In the genomic region with DNA sequence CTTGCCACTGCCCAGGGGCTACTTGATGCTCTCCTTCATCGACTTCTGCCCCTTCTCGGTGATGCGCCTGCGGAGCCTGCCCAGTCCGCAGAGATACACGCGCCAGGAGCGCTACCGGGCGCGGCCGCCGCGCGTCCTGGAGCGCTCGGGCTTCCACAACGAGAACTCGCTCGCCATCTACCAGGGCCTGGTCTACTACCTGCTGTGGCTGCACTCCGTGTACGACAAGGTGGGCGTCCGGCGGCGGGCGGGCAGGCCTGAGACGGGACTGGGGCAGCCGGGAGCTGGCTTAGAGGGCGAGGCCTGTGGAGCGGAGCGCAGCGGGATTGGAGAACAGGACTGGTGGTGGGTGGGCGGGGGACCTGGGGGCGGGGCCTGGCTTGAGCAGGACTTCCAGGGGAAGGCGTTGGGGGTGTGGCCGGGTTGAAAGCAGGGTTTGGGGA, we compare ENCODE assay signal across 8 cellular contexts. TPM values are rescaled to one million over a fixed set of nuclear protein-coding genes. Genes with fewer than 3 reads are reported as not detected.
DNase-seq lines count a peak whose midpoint lies in the region; ATAC-seq and TF ChIP-seq lines count a peak whose summit lies in the region.

No MANE protein-coding gene starts in this region.

- peak overlapping the region; percentile 31 for H3K27ac Mint-ChIP-seq in activated CD4-positive, alpha-beta T cell treated with anti-CD3 and anti-CD28 coated beads, Interleukin-2, amount 10 ng/mL, durations not matched to agents 7 days and 5 days

- peaks cover 0 to 6% (median 3%) of the 10 kb centered on the region in 4 donors for H3K27me3 ChIP-seq in liver (ENCODE audit: control insufficient read depth in 4 of 4, insufficient read depth in 4 of 4, low read length in 3 of 4)

- no peak overlapping the region for H3K9ac ChIP-seq in liver (ENCODE audit: low read depth in 1 of 2, low read length in 2 of 2)

- POLR2A ChIA-PET in HEK293T (lab: Yijun Ruan, JAX) = interaction anchor here (1.0 to 4.4 kb wide), 3 partner anchors 9 to 455 kb away, joined by 3 to 31 read pairs (median 3); a partner anchor contains a TSS
- POLR2A ChIA-PET in activated CD4-positive, alpha-beta T cell treated with anti-CD3 and anti-CD28 coated beads, Interleukin-2, amount 10 ng/mL, durations not matched to agents 7 days and 5 days (lab: Charles Lee) = no interaction called here

- TF ChIP-seq CTCF in liver (IDR thresholded peaks at IDR 0.05; ENCODE audit: low read depth, low read length, missing input control) = no peak

- TF ChIP-seq RAD21 in liver (IDR thresholded peaks at IDR 0.05) = no peak

- H3K4me1 Mint-ChIP-seq in activated CD4-positive, alpha-beta T cell treated with anti-CD3 and anti-CD28 coated beads, Interleukin-2, amount 10 ng/mL, durations not matched to agents 7 days and 5 days = peaks cover 19% of the 10 kb centered on the region

- peak overlapping the region in 2 of 3 donors; percentile 40 to 46 for H3K4me3 ChIP-seq in liver (ENCODE audit: low read depth in 1 of 3, low read length in 3 of 3)

- H3K36me3 ChIP-seq in liver (ENCODE audit: control insufficient read depth in 4 of 4, insufficient read depth in 3 of 4, low read depth in 1 of 4, low read length in 3 of 4) = no peaks in the 10 kb centered on the region

- 1% methylated on average over 37 of the region's 37 CpGs for WGBS in liver

- CTCF ChIA-PET in HEK293T (lab: Yijun Ruan, JAX) = interaction anchor here (0.8 kb wide), 1 partner anchor 125 kb away, joined by 3 read pairs; no protein-coding TSS in a partner anchor
- CTCF ChIA-PET in activated CD4-positive, alpha-beta T cell treated with anti-CD3 and anti-CD28 coated beads, Interleukin-2, amount 10 ng/mL, durations not matched to agents 7 days and 5 days (lab: Charles Lee) = interaction anchor here (0.6 to 3.1 kb wide), 2 partner anchors 12 to 516 kb away, joined by 3 to 13 read pairs; a partner anchor contains a TSS

- peak; percentile 71 for DNase-seq in COR-L47 (lab: John Stamatoyannopoulos, UW)
- peak; percentile 90 for DNase-seq in HEK293T (ENCODE audit: extremely low spot score)
- peak; percentile 52 for DNase-seq in NCI-H446 treated with DMSO at 0.1 percent for 48 hours (lab: John Stamatoyannopoulos, UW)
- peak; percentile 78 for DNase-seq in activated CD4-positive, alpha-beta T cell treated with anti-CD3 and anti-CD28 coated beads, Interleukin-2, amount 10 ng/mL, durations not matched to agents 7 days and 5 days
- DNase-seq in dermis microvascular lymphatic vessel endothelial cell (ENCODE audit: low read depth in 2 of 2) = peak; percentile 47 to 82
- DNase-seq in stimulated activated CD4-positive, alpha-beta T cell treated with anti-CD3 and anti-CD28 coated beads, Interleukin-2, amount 100 ng/mL, for 4 hours (ENCODE audit: low read depth) = peak; percentile 31

- H3K27ac ChIP-seq in liver (ENCODE audit: low read depth in 1 of 2, low read length in 2 of 2) = no peak overlapping the region

- no peaks in the 10 kb centered on the region for H3K9me3 Mint-ChIP-seq in activated CD4-positive, alpha-beta T cell treated with anti-CD3 and anti-CD28 coated beads, Interleukin-2, amount 10 ng/mL, durations not matched to agents 7 days and 5 days

- peaks cover 34% of the 10 kb centered on the region for H3K27me3 Mint-ChIP-seq in activated CD4-positive, alpha-beta T cell treated with anti-CD3 and anti-CD28 coated beads, Interleukin-2, amount 10 ng/mL, durations not matched to agents 7 days and 5 days

- peaks cover 0 to 8% (median 0%) of the 10 kb centered on the region in 4 donors for H3K4me1 ChIP-seq in liver (ENCODE audit: control insufficient read depth in 4 of 4, insufficient read depth in 4 of 4, low read length in 3 of 4)

- H3K9me3 ChIP-seq in liver (ENCODE audit: control insufficient read depth in 4 of 4, low read length in 3 of 4) = no peaks in the 10 kb centered on the region

- H3K36me3 Mint-ChIP-seq in activated CD4-positive, alpha-beta T cell treated with anti-CD3 and anti-CD28 coated beads, Interleukin-2, amount 10 ng/mL, durations not matched to agents 7 days and 5 days (ENCODE audit: low read depth) = no peaks in the 10 kb centered on the region

- H3K4me3 Mint-ChIP-seq in activated CD4-positive, alpha-beta T cell treated with anti-CD3 and anti-CD28 coated beads, Interleukin-2, amount 10 ng/mL, durations not matched to agents 7 days and 5 days = peak overlapping the region; percentile 81

- ATAC-seq in GM18909 (IDR thresholded peaks at IDR 0.05; ENCODE audit: poor library complexity, unreplicated experiment) = no peak

TF ChIP-seq in HEK293T, 16 proteins besides CTCF, POLR2A, EP300 and RAD21:
- TF ChIP-seq LEF1 (IDR thresholded peaks at IDR 0.05; ENCODE audit: borderline replicate concordance) = no peak
- TF ChIP-seq ELF4 (IDR thresholded peaks at IDR 0.05) = no peak
- TF ChIP-seq, protein P1, sequence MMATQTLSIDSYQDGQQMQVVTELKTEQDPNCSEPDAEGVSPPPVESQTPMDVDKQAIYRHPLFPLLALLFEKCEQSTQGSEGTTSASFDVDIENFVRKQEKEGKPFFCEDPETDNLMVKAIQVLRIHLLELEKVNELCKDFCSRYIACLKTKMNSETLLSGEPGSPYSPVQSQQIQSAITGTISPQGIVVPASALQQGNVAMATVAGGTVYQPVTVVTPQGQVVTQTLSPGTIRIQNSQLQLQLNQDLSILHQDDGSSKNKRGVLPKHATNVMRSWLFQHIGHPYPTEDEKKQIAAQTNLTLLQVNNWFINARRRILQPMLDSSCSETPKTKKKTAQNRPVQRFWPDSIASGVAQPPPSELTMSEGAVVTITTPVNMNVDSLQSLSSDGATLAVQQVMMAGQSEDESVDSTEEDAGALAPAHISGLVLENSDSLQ (IDR thresholded peaks at IDR 0.05) = no peak
- TF ChIP-seq HDGF (IDR thresholded peaks at IDR 0.05; ENCODE audit: borderline replicate concordance) = no peak
- TF ChIP-seq L3MBTL2 (conservative IDR thresholded peaks at IDR 0.05) = no peak
- no peak for TF ChIP-seq CTBP1 (IDR thresholded peaks at IDR 0.05; ENCODE audit: borderline replicate concordance)
- TF ChIP-seq SP1 (IDR thresholded peaks at IDR 0.05) = no peak
- TF ChIP-seq FOXA1 (IDR thresholded peaks at IDR 0.05) = no peak

TF ChIP-seq in liver, 16 proteins besides CTCF, POLR2A, EP300 and RAD21:
- TF ChIP-seq, protein P2, sequence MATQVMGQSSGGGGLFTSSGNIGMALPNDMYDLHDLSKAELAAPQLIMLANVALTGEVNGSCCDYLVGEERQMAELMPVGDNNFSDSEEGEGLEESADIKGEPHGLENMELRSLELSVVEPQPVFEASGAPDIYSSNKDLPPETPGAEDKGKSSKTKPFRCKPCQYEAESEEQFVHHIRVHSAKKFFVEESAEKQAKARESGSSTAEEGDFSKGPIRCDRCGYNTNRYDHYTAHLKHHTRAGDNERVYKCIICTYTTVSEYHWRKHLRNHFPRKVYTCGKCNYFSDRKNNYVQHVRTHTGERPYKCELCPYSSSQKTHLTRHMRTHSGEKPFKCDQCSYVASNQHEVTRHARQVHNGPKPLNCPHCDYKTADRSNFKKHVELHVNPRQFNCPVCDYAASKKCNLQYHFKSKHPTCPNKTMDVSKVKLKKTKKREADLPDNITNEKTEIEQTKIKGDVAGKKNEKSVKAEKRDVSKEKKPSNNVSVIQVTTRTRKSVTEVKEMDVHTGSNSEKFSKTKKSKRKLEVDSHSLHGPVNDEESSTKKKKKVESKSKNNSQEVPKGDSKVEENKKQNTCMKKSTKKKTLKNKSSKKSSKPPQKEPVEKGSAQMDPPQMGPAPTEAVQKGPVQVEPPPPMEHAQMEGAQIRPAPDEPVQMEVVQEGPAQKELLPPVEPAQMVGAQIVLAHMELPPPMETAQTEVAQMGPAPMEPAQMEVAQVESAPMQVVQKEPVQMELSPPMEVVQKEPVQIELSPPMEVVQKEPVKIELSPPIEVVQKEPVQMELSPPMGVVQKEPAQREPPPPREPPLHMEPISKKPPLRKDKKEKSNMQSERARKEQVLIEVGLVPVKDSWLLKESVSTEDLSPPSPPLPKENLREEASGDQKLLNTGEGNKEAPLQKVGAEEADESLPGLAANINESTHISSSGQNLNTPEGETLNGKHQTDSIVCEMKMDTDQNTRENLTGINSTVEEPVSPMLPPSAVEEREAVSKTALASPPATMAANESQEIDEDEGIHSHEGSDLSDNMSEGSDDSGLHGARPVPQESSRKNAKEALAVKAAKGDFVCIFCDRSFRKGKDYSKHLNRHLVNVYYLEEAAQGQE (IDR thresholded peaks at IDR 0.05) = no peak
- no peak for TF ChIP-seq RXRA (IDR thresholded peaks at IDR 0.05)
- no peak for TF ChIP-seq JUND (IDR thresholded peaks at IDR 0.05)

RNA-seq across cellular contexts. Expression of a gene that starts 12.7 kb away (rescaled TPM):
- total RNA-seq in activated CD4-positive, alpha-beta T cell treated with anti-CD3 and anti-CD28 coated beads, Interleukin-2, amount 10 ng/mL, durations not matched to agents 7 days and 5 days = 100 to 1,000 TPM; 178 to 186 TPM
- 240 and 269 TPM in 2 replicates for total RNA-seq in dermis microvascular lymphatic vessel endothelial cell
- total RNA-seq in liver = 100 to 1,000 TPM; 129 to 134 TPM
- polyA plus RNA-seq in liver = 100 to 1,000 TPM in 1 of 2 donors, 10 to 100 TPM in 1; 89.3 to 110 TPM

RNA-seq across cellular contexts. Expression of a gene that starts 26.0 kb away (rescaled TPM):
- total RNA-seq in activated CD4-positive, alpha-beta T cell treated with anti-CD3 and anti-CD28 coated beads, Interleukin-2, amount 10 ng/mL, durations not matched to agents 7 days and 5 days = 1 to 10 TPM; 4.2 to 5.6 TPM
- 0.76 and 0.77 TPM in 2 replicates for total RNA-seq in dermis microvascular lymphatic vessel endothelial cell
- total RNA-seq in liver = 1 to 10 TPM; 1.8 to 3.3 TPM
- polyA plus RNA-seq in liver = 1 to 10 TPM; 1.2 to 1.6 TPM

RNA-seq across cellular contexts. Expression of a gene that starts 26.2 kb away (rescaled TPM):
- not detected for total RNA-seq in activated CD4-positive, alpha-beta T cell treated with anti-CD3 and anti-CD28 coated beads, Interleukin-2, amount 10 ng/mL, durations not matched to agents 7 days and 5 days
- under 0.01 and 0.26 TPM in 2 replicates for total RNA-seq in dermis microvascular lymphatic vessel endothelial cell
- total RNA-seq in liver = not detected
- not detected for polyA plus RNA-seq in liver

RNA-seq across cellular contexts. Expression of a gene that starts 26.8 kb away (rescaled TPM):
- 1 to 10 TPM; 1.2 to 1.8 TPM for total RNA-seq in activated CD4-positive, alpha-beta T cell treated with anti-CD3 and anti-CD28 coated beads, Interleukin-2, amount 10 ng/mL, durations not matched to agents 7 days and 5 days
- total RNA-seq in dermis microvascular lymphatic vessel endothelial cell (0.38 and 0.39 TPM in 2 replicates), liver (under 1 TPM in 1 of 2 donors, not detected in 1; under 0.01 TPM)
- under 1 TPM in 1 of 2 donors, not detected in 1; 0.09 TPM for polyA plus RNA-seq in liver

RNA-seq across cellular contexts. Expression of a gene that starts 41.2 kb away (rescaled TPM):
- 10 to 100 TPM; 27.5 to 37.2 TPM for total RNA-seq in activated CD4-positive, alpha-beta T cell treated with anti-CD3 and anti-CD28 coated beads, Interleukin-2, amount 10 ng/mL, durations not matched to agents 7 days and 5 days
- total RNA-seq in dermis microvascular lymphatic vessel endothelial cell = 4.6 and 6.4 TPM in 2 replicates
- 1 to 10 TPM; 4.2 to 7.1 TPM for total RNA-seq in liver
- polyA plus RNA-seq in liver = 1 to 10 TPM; 5.3 to 8.5 TPM

Comparison
In these comparisons a context has a peak if more than half of its experiments do, and no peak if none do; other contexts are left out.
1. DNase-seq: peak in every context shown above with its lines; median percentile 90 in HEK293T; 78 in activated CD4-positive, alpha-beta T cell treated with anti-CD3 and anti-CD28 coated beads, Interleukin-2, amount 10 ng/mL, durations not matched to agents 7 days and 5 days; 71 in COR-L47; 64 in dermis microvascular lymphatic vessel endothelial cell; 52 in NCI-H446 treated with DMSO at 0.1 percent for 48 hours; 31 in stimulated activated CD4-positive, alpha-beta T cell treated with anti-CD3 and anti-CD28 coated beads, Interleukin-2, amount 100 ng/mL, for 4 hours.